In the genomic region with DNA sequence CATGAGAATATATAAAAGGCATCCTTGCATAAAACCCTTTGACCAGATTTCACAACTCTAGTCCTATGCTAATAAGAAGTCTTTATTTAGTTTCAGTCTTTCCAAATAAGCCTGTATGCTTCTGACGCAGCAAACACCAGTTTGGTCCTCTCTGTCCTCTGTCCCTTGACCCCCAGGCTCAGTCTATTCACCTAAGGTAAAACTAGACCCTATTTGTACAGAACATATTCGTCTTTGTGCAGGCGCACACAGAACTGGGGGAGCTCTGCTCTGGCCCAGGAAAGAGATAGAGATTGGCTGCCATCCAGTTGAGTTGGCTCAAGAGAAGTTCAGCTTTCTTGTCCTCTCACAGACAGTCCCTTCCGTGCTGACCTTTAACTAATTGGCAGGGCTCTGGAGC, we compare ENCODE assay signal across 13 cellular contexts. TPM values are rescaled to one million over a fixed set of nuclear protein-coding genes. Genes with fewer than 3 reads are reported as not detected.
DNase-seq lines count a peak whose midpoint lies in the region; ATAC-seq and TF ChIP-seq lines count a peak whose summit lies in the region.
"Had no signal": no experiment of that assay in that cellular context is flagged by ENCODE, and none has a peak within 500 bp of the region (broad histone marks: within the 10 kb centered on the region; RNA-seq: fewer than 3 reads in every experiment).

No MANE protein-coding gene starts in this region.

- peak overlapping the region; percentile 87 for H3K9ac ChIP-seq in adipocyte (ENCODE audit: low read length)

- H3K27ac ChIP-seq in heart right ventricle (peak overlapping the region; percentile 1 to 72 (median 50)), sigmoid colon (peak overlapping the region; percentile 56 to 73 (median 69)), tibial artery (no peak overlapping the region)
- H3K27ac ChIP-seq: VCaP had no signal

- peak; percentile 9 for DNase-seq in M059J (ENCODE audit: low read depth)
- no peak for DNase-seq in adipocyte (ENCODE audit: low read depth)
- peak in 1 of 2 donors; percentile 61 for DNase-seq in heart right ventricle
- DNase-seq in sigmoid colon, result no peak
- DNase-seq in tibial artery, result no peak
- DNase-seq in dedifferentiated amniotic fluid mesenchymal stem cell (ENCODE audit: extremely low spot score), result no peak
- DNase-seq: Calu3; central memory CD4-positive, alpha-beta T cell; MG63 had no signal

- intact Hi-C loops in heart right ventricle (cut with DNase I), result loop anchor here in 6 of 10 donors (5.0 to 10.0 kb wide), 6 partner anchors 41 to 346 kb away; a partner anchor contains a TSS
- intact Hi-C loops in sigmoid colon (cut with DNase I), result no loop called here
- intact Hi-C loops in tibial artery (cut with DNase I; ENCODE audit: low total_unique reads), result no loop called here

- H3K9me3 ChIP-seq in adipocyte (ENCODE audit: control insufficient read depth, low read length) (no peaks in the 10 kb centered on the region), heart right ventricle (no peaks in the 10 kb centered on the region), sigmoid colon (no peaks in the 10 kb centered on the region), tibial artery (no peaks in the 10 kb centered on the region)
- H3K9me3 ChIP-seq: MG63 had no signal

- peak; percentile 49 to 89 (median 78) for ATAC-seq in heart right ventricle
- ATAC-seq in HG03432 (IDR thresholded peaks at IDR 0.05; ENCODE audit: unreplicated experiment), result no peak
- ATAC-seq in GM18867 (IDR thresholded peaks at IDR 0.05; ENCODE audit: unreplicated experiment), result no peak
- ATAC-seq: GM12878 had no signal

- TF ChIP-seq EP300 in sigmoid colon (IDR thresholded peaks at IDR 0.05), result no peak

- H3K27me3 ChIP-seq in adipocyte (replicated peaks; ENCODE audit: control insufficient read depth, insufficient read depth, low read length) (no peaks in the 10 kb centered on the region), heart right ventricle (no peaks in the 10 kb centered on the region), sigmoid colon (no peaks in the 10 kb centered on the region), tibial artery (no peaks in the 10 kb centered on the region)
- H3K27me3 ChIP-seq: MG63 had no signal

- H3K36me3 ChIP-seq in adipocyte (ENCODE audit: control insufficient read depth, insufficient read depth, low read length, severe bottlenecking) (no peaks in the 10 kb centered on the region), heart right ventricle (no peaks in the 10 kb centered on the region), sigmoid colon (no peaks in the 10 kb centered on the region), tibial artery (no peaks in the 10 kb centered on the region)
- H3K36me3 ChIP-seq: MG63 had no signal

- no peak for TF ChIP-seq POLR2A in sigmoid colon (IDR thresholded peaks at IDR 0.05)

- H3K4me1 ChIP-seq in adipocyte (ENCODE audit: control insufficient read depth, insufficient read depth, low read length) (peaks cover 59% of the 10 kb centered on the region), heart right ventricle (peaks cover 0 to 78% (median 44%) of the 10 kb centered on the region in 9 donors), sigmoid colon (peaks cover 0 to 76% (median 71%) of the 10 kb centered on the region in 4 donors), tibial artery (peaks cover 0 to 5% (median 0%) of the 10 kb centered on the region in 4 donors)

- TF ChIP-seq CTCF in heart right ventricle (IDR thresholded peaks at IDR 0.05), result no peak
- TF ChIP-seq CTCF in sigmoid colon (IDR thresholded peaks at IDR 0.05), result no peak
- no peak for TF ChIP-seq CTCF in tibial artery (IDR thresholded peaks at IDR 0.05)

- WGBS in heart right ventricle, 2 donors, result 14 to 15% methylated on average over 4 of the region's 4 CpGs
- 59 to 67% methylated on average over 4 of the region's 4 CpGs for WGBS in sigmoid colon, 2 donors

- peak overlapping the region; percentile 46 for H3K4me3 ChIP-seq in adipocyte (ENCODE audit: low read length)
- no peak overlapping the region for H3K4me3 ChIP-seq in heart right ventricle
- H3K4me3 ChIP-seq in sigmoid colon, result peak overlapping the region in 1 of 4 donors; percentile 9
- H3K4me3 ChIP-seq in tibial artery, result no peak overlapping the region
- H3K4me3 ChIP-seq: GM12878, MG63 had no signal

RNA-seq across cellular contexts. Expression of a gene that starts 21.0 kb away (rescaled TPM):
- total RNA-seq in M059J (2014; rRNA removed; shearing (Covaris generic)), result 344 and 357 TPM in 2 replicates
- total RNA-seq in heart right ventricle, result 100 to 1,000 TPM; 117 to 147 (median 124) TPM
- 100 to 1,000 TPM; 131 to 150 TPM for polyA plus RNA-seq in heart right ventricle
- total RNA-seq in sigmoid colon, result 100 to 1,000 TPM; 109 to 137 (median 123) TPM
- 100 to 1,000 TPM; 137 to 170 (median 145) TPM for polyA plus RNA-seq in sigmoid colon

RNA-seq across cellular contexts. Expression of a gene that starts 41.6 kb away (rescaled TPM):
- total RNA-seq in M059J (2014; rRNA removed; shearing (Covaris generic)), result 263 and 357 TPM in 2 replicates
- total RNA-seq in heart right ventricle (10 to 100 TPM; 40.2 to 60.0 (median 47.9) TPM), sigmoid colon (100 to 1,000 TPM in 1 of 4 donors, 10 to 100 TPM in 3; 70.2 to 103 (median 76.3) TPM)
- polyA plus RNA-seq in heart right ventricle (10 to 100 TPM; 28.4 to 49.1 TPM), sigmoid colon (10 to 100 TPM; 54.6 to 65.5 (median 57.7) TPM)

Comparison
In these comparisons a context has a peak if more than half of its experiments do, and no peak if none do; other contexts are left out.
1. ATAC-seq: peak in heart right ventricle (8 of 8); none in HG03432 (single experiment) and GM18867 (single experiment).
2. H3K27ac ChIP-seq: peak in heart right ventricle (10 of 10) and sigmoid colon (4 of 4); none in tibial artery (0 of 2).
3. intact Hi-C loops: an anchor here in heart right ventricle (5.0 to 10.0 kb wide); none called in sigmoid colon and tibial artery.